ENCODE assay signal across 8 cellular contexts in genomic region chr11:134068829-134069425, GRCh38. TPM values are rescaled to one million over a fixed set of nuclear protein-coding genes. Genes with fewer than 3 reads are reported as not detected.
DNase-seq lines count a peak whose midpoint lies in the region; ATAC-seq, FAIRE-seq and TF ChIP-seq lines count a peak whose summit lies in the region.

Gene JAM3, plus strand, starts transcription at chr11:134069072. Its CDS starts 12 bp downstream, at chr11:134069084.

- POLR2A ChIA-PET in activated CD4-positive, alpha-beta T cell treated with anti-CD3 and anti-CD28 coated beads, Interleukin-2, amount 10 ng/mL, durations not matched to agents 7 days and 5 days (lab: Charles Lee): interaction anchor here (0.6 kb wide), 1 partner anchor 9 kb away, joined by 3 read pairs; no protein-coding TSS in a partner anchor

- peak within 1 kb of the TSS in 1 of 2 donors; percentile 64 for H3K9ac ChIP-seq in colonic mucosa (ENCODE audit: low read depth in 2 of 2, low read length in 2 of 2)

- no peaks in the 10 kb centered on the region for H3K36me3 Mint-ChIP-seq in activated CD4-positive, alpha-beta T cell treated with anti-CD3 and anti-CD28 coated beads, Interleukin-2, amount 10 ng/mL, durations not matched to agents 7 days and 5 days (ENCODE audit: low read depth)

- TF ChIP-seq CTCF in colonic mucosa (IDR thresholded peaks at IDR 0.05): no peak

- DNase-seq in GM18507 (ENCODE audit: extremely low spot score, insufficient read length, low read depth): peak; percentile 83
- peak; percentile 72 for DNase-seq in NCI-H2171 (lab: John Stamatoyannopoulos, UW)
- DNase-seq in activated CD4-positive, alpha-beta T cell treated with anti-CD3 and anti-CD28 coated beads, Interleukin-2, amount 10 ng/mL, durations not matched to agents 7 days and 5 days: peak; percentile 97
- peak; percentile 79 for DNase-seq in colonic mucosa
- peak; percentile 83 for DNase-seq in kidney glomerular epithelial cell (lab: John Stamatoyannopoulos, UW)
- peak; percentile 94 to 96 for DNase-seq in stimulated activated CD4-positive, alpha-beta T cell treated with anti-CD3 and anti-CD28 coated beads, Interleukin-15, amount 100 ng/mL, for 1 hour (ENCODE audit: low read depth in 1 of 2, low spot score in 1 of 2)
- no peak for DNase-seq in MV-4-11 (lab: John Stamatoyannopoulos, UW)

- H3K9me3 ChIP-seq in colonic mucosa: no peaks in the 10 kb centered on the region

- peak within 1 kb of the TSS; percentile 81 for H3K4me3 Mint-ChIP-seq in activated CD4-positive, alpha-beta T cell treated with anti-CD3 and anti-CD28 coated beads, Interleukin-2, amount 10 ng/mL, durations not matched to agents 7 days and 5 days

- no peaks in the 10 kb centered on the region for H3K36me3 ChIP-seq in colonic mucosa

- peaks cover 19% of the 10 kb centered on the region for H3K27me3 ChIP-seq in colonic mucosa

- peak; percentile 80 for FAIRE-seq in GM18507 (lab: Jason Lieb, UNC)

- peak within 1 kb of the TSS; percentile 49 for H3K4me3 ChIP-seq in colonic mucosa

- H3K4me1 ChIP-seq in colonic mucosa: no peaks in the 10 kb centered on the region

- H3K27ac ChIP-seq in colonic mucosa: peak within 1 kb of the TSS; percentile 24

- ATAC-seq in HG03039 (IDR thresholded peaks at IDR 0.05; ENCODE audit: unreplicated experiment): peak; percentile 89

- peak within 1 kb of the TSS; percentile 48 for H3K27ac Mint-ChIP-seq in activated CD4-positive, alpha-beta T cell treated with anti-CD3 and anti-CD28 coated beads, Interleukin-2, amount 10 ng/mL, durations not matched to agents 7 days and 5 days

- intact Hi-C loops in colonic mucosa (cut with DNase I): no loop called here

- peaks cover 13% of the 10 kb centered on the region for H3K4me1 Mint-ChIP-seq in activated CD4-positive, alpha-beta T cell treated with anti-CD3 and anti-CD28 coated beads, Interleukin-2, amount 10 ng/mL, durations not matched to agents 7 days and 5 days

- H3K27me3 Mint-ChIP-seq in activated CD4-positive, alpha-beta T cell treated with anti-CD3 and anti-CD28 coated beads, Interleukin-2, amount 10 ng/mL, durations not matched to agents 7 days and 5 days: peaks cover 55% of the 10 kb centered on the region

- CTCF ChIA-PET in activated CD4-positive, alpha-beta T cell treated with anti-CD3 and anti-CD28 coated beads, Interleukin-2, amount 10 ng/mL, durations not matched to agents 7 days and 5 days (lab: Charles Lee): interaction anchor here (1.4 to 2.9 kb wide), 4 partner anchors 8 to 141 kb away, joined by 4 to 10 read pairs (median 6); no protein-coding TSS in a partner anchor

- H3K9me3 Mint-ChIP-seq in activated CD4-positive, alpha-beta T cell treated with anti-CD3 and anti-CD28 coated beads, Interleukin-2, amount 10 ng/mL, durations not matched to agents 7 days and 5 days: no peaks in the 10 kb centered on the region

RNA-seq across cellular contexts. Expression of gene JAM3, which starts in this region (rescaled TPM):
- total RNA-seq in activated CD4-positive, alpha-beta T cell treated with anti-CD3 and anti-CD28 coated beads, Interleukin-2, amount 10 ng/mL, durations not matched to agents 7 days and 5 days: 1 to 10 TPM; 4.8 to 5.0 TPM
- 10 to 100 TPM in 1 of 2 donors, 1 to 10 TPM in 1; 3.5 to 14.5 TPM for total RNA-seq in colonic mucosa
